Comparison of ENCODE assay signal across 1 cellular context in genomic region chr3:49790626-49791411, GRCh38.
TF ChIP-seq lines count a peak whose summit lies in the region.

No MANE protein-coding gene starts in this region.

TF ChIP-seq in GM23338, 12 proteins besides CTCF, POLR2A, EP300 and RAD21 (continued from another document):
- TF ChIP-seq EZH2 (IDR thresholded peaks at IDR 0.05; ENCODE audit: low read depth, unreplicated experiment) = no peak
- no peak for TF ChIP-seq JUNB (IDR thresholded peaks at IDR 0.05; ENCODE audit: unreplicated experiment)
- no peak for TF ChIP-seq NANOG (IDR thresholded peaks at IDR 0.05; ENCODE audit: borderline replicate concordance)
- TF ChIP-seq, protein P1, sequence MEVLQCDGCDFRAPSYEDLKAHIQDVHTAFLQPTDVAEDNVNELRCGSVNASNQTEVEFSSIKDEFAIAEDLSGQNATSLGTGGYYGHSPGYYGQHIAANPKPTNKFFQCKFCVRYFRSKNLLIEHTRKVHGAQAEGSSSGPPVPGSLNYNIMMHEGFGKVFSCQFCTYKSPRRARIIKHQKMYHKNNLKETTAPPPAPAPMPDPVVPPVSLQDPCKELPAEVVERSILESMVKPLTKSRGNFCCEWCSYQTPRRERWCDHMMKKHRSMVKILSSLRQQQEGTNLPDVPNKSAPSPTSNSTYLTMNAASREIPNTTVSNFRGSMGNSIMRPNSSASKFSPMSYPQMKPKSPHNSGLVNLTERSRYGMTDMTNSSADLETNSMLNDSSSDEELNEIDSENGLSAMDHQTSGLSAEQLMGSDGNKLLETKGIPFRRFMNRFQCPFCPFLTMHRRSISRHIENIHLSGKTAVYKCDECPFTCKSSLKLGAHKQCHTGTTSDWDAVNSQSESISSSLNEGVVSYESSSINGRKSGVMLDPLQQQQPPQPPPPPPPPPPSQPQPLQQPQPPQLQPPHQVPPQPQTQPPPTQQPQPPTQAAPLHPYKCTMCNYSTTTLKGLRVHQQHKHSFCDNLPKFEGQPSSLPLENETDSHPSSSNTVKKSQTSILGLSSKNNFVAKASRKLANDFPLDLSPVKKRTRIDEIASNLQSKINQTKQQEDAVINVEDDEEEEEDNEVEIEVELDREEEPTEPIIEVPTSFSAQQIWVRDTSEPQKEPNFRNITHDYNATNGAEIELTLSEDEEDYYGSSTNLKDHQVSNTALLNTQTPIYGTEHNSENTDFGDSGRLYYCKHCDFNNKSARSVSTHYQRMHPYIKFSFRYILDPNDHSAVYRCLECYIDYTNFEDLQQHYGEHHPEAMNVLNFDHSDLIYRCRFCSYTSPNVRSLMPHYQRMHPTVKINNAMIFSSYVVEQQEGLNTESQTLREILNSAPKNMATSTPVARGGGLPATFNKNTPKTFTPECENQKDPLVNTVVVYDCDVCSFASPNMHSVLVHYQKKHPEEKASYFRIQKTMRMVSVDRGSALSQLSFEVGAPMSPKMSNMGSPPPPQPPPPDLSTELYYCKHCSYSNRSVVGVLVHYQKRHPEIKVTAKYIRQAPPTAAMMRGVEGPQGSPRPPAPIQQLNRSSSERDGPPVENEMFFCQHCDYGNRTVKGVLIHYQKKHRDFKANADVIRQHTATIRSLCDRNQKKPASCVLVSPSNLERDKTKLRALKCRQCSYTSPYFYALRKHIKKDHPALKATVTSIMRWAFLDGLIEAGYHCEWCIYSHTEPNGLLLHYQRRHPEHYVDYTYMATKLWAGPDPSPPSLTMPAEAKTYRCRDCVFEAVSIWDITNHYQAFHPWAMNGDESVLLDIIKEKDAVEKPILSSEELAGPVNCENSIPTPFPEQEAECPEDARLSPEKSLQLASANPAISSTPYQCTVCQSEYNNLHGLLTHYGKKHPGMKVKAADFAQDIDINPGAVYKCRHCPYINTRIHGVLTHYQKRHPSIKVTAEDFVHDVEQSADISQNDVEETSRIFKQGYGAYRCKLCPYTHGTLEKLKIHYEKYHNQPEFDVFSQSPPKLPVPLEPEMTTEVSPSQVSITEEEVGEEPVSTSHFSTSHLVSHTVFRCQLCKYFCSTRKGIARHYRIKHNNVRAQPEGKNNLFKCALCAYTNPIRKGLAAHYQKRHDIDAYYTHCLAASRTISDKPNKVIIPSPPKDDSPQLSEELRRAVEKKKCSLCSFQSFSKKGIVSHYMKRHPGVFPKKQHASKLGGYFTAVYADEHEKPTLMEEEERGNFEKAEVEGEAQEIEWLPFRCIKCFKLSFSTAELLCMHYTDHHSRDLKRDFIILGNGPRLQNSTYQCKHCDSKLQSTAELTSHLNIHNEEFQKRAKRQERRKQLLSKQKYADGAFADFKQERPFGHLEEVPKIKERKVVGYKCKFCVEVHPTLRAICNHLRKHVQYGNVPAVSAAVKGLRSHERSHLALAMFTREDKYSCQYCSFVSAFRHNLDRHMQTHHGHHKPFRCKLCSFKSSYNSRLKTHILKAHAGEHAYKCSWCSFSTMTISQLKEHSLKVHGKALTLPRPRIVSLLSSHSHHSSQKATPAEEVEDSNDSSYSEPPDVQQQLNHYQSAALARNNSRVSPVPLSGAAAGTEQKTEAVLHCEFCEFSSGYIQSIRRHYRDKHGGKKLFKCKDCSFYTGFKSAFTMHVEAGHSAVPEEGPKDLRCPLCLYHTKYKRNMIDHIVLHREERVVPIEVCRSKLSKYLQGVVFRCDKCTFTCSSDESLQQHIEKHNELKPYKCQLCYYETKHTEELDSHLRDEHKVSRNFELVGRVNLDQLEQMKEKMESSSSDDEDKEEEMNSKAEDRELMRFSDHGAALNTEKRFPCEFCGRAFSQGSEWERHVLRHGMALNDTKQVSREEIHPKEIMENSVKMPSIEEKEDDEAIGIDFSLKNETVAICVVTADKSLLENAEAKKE (CRISPR knock-in tag; IDR thresholded peaks at IDR 0.05) = no peak
- TF ChIP-seq ZNF114 (CRISPR knock-in tag; IDR thresholded peaks at IDR 0.05) = no peak
- TF ChIP-seq ETS1 (IDR thresholded peaks at IDR 0.05) = no peak
- TF ChIP-seq EZH2phosphoT487 (IDR thresholded peaks at IDR 0.05; ENCODE audit: unreplicated experiment) = no peak
- TF ChIP-seq POLR2AphosphoS5 (IDR thresholded peaks at IDR 0.05; ENCODE audit: low read depth) = no peak
